ENCODE assay signal across 1 cellular context in genomic region chr2:218389333-218390150, GRCh38.
A peak's percentile ranks its signal among the peaks of the same experiment; 100 is the strongest.
TF ChIP-seq lines count a peak whose summit lies in the region.

No MANE protein-coding gene starts in this region.

TF ChIP-seq in HepG2, 621 proteins besides CTCF, POLR2A, EP300 and RAD21 (continued from another document and continues in another):
- TF ChIP-seq, protein P1, sequence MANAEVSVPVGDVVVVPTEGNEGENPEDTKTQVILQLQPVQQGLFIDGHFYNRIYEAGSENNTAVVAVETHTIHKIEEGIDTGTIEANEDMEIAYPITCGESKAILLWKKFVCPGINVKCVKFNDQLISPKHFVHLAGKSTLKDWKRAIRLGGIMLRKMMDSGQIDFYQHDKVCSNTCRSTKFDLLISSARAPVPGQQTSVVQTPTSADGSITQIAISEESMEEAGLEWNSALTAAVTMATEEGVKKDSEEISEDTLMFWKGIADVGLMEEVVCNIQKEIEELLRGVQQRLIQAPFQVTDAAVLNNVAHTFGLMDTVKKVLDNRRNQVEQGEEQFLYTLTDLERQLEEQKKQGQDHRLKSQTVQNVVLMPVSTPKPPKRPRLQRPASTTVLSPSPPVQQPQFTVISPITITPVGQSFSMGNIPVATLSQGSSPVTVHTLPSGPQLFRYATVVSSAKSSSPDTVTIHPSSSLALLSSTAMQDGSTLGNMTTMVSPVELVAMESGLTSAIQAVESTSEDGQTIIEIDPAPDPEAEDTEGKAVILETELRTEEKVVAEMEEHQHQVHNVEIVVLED (CRISPR knock-in tag; IDR thresholded peaks at IDR 0.05; ENCODE audit: borderline replicate concordance) = peak; percentile 31; the same call in 1 of the 2 replicates
- TF ChIP-seq BCL6 (CRISPR knock-in tag; IDR thresholded peaks at IDR 0.05) = no peak
- peak; percentile 92 for TF ChIP-seq ZNF816 (CRISPR knock-in tag; IDR thresholded peaks at IDR 0.05; ENCODE audit: borderline replicate concordance)
- TF ChIP-seq ZNF33A (CRISPR knock-in tag; IDR thresholded peaks at IDR 0.05; ENCODE audit: borderline replicate concordance) = 0 out of 2 replicates have a peak, but pooled peaks have one; percentile 58
- TF ChIP-seq, protein P2, sequence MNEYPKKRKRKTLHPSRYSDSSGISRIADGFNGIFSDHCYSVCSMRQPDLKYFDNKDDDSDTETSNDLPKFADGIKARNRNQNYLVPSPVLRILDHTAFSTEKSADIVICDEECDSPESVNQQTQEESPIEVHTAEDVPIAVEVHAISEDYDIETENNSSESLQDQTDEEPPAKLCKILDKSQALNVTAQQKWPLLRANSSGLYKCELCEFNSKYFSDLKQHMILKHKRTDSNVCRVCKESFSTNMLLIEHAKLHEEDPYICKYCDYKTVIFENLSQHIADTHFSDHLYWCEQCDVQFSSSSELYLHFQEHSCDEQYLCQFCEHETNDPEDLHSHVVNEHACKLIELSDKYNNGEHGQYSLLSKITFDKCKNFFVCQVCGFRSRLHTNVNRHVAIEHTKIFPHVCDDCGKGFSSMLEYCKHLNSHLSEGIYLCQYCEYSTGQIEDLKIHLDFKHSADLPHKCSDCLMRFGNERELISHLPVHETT (CRISPR knock-in tag; conservative IDR thresholded peaks at IDR 0.05) = 0 out of 2 replicates have a peak, but pooled peaks have one; percentile 39
- TF ChIP-seq FIP1L1 (IDR thresholded peaks at IDR 0.05; ENCODE audit: borderline replicate concordance, insufficient read depth, low read depth, low read length) = no peak
- no peak for TF ChIP-seq FOXJ3 (CRISPR knock-in tag; IDR thresholded peaks at IDR 0.05; ENCODE audit: borderline replicate concordance)
- TF ChIP-seq ZNF598 (CRISPR knock-in tag; IDR thresholded peaks at IDR 0.05; ENCODE audit: borderline replicate concordance) = peak; percentile 72; the same call in 1 of the 2 replicates
- no peak for TF ChIP-seq ZBTB40 (IDR thresholded peaks at IDR 0.05)
- 0 out of 2 replicates have a peak, but pooled peaks have one; percentile 21 for TF ChIP-seq ZBTB40 (CRISPR knock-in tag; IDR thresholded peaks at IDR 0.05)
- TF ChIP-seq ISL2 (CRISPR knock-in tag; IDR thresholded peaks at IDR 0.05) = no peak
- no peak for TF ChIP-seq MED13 (CRISPR knock-in tag; IDR thresholded peaks at IDR 0.05)
- no peak for TF ChIP-seq SATB2 (CRISPR knock-in tag; IDR thresholded peaks at IDR 0.05)
- no peak for TF ChIP-seq ATF1 (CRISPR knock-in tag; IDR thresholded peaks at IDR 0.05)
- TF ChIP-seq EEA1 (CRISPR knock-in tag; IDR thresholded peaks at IDR 0.05; ENCODE audit: borderline replicate concordance) = no peak
- TF ChIP-seq, protein P3, sequence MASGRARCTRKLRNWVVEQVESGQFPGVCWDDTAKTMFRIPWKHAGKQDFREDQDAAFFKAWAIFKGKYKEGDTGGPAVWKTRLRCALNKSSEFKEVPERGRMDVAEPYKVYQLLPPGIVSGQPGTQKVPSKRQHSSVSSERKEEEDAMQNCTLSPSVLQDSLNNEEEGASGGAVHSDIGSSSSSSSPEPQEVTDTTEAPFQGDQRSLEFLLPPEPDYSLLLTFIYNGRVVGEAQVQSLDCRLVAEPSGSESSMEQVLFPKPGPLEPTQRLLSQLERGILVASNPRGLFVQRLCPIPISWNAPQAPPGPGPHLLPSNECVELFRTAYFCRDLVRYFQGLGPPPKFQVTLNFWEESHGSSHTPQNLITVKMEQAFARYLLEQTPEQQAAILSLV (CRISPR knock-in tag; IDR thresholded peaks at IDR 0.05; ENCODE audit: borderline replicate concordance) = peak; percentile 36; the same call in 1 of the 2 replicates
- TF ChIP-seq SRSF9 (IDR thresholded peaks at IDR 0.05; ENCODE audit: borderline replicate concordance, insufficient read depth, low read depth, low read length, poor library complexity, severe bottlenecking) = no peak
- TF ChIP-seq, protein P4, sequence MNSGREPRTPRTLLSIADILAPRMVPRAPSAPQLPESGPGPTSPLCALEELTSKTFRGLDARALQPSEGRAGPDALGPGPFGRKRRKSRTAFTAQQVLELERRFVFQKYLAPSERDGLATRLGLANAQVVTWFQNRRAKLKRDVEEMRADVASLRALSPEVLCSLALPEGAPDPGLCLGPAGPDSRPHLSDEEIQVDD (CRISPR knock-in tag; IDR thresholded peaks at IDR 0.05; ENCODE audit: borderline replicate concordance) = no peak
- TF ChIP-seq CEBPB (IDR thresholded peaks at IDR 0.05; ENCODE audit: borderline replicate concordance, low read depth, low read length) = peak; percentile 32; the same call in 1 of the 2 replicates
- no peak for TF ChIP-seq ATF5 (CRISPR knock-in tag; IDR thresholded peaks at IDR 0.05; ENCODE audit: low read depth)
- TF ChIP-seq ZNF761 (CRISPR knock-in tag; conservative IDR thresholded peaks at IDR 0.05) = no peak
- TF ChIP-seq FOXO1 (CRISPR knock-in tag; IDR thresholded peaks at IDR 0.05) = no peak; the same call in 1 of the 2 replicates
- no peak for TF ChIP-seq ZNF652 (CRISPR knock-in tag; IDR thresholded peaks at IDR 0.05; ENCODE audit: borderline replicate concordance, low read depth)
- TF ChIP-seq HINFP (CRISPR knock-in tag; IDR thresholded peaks at IDR 0.05; ENCODE audit: low read depth) = no peak
- no peak for TF ChIP-seq FOXC1 (CRISPR knock-in tag; IDR thresholded peaks at IDR 0.05; ENCODE audit: borderline replicate concordance)
- no peak for TF ChIP-seq STAT5B (CRISPR knock-in tag; IDR thresholded peaks at IDR 0.05)
- no peak; the same call in 1 of the 2 replicates for TF ChIP-seq DMAP1 (CRISPR knock-in tag; IDR thresholded peaks at IDR 0.05)
- no peak for TF ChIP-seq RFXANK (CRISPR knock-in tag; IDR thresholded peaks at IDR 0.05)
- no peak for TF ChIP-seq CC2D1A (CRISPR knock-in tag; IDR thresholded peaks at IDR 0.05)
- TF ChIP-seq CSRNP1 (CRISPR knock-in tag; IDR thresholded peaks at IDR 0.05) = no peak
- no peak for TF ChIP-seq ZNF260 (CRISPR knock-in tag; IDR thresholded peaks at IDR 0.05; ENCODE audit: borderline replicate concordance, low read depth)
- TF ChIP-seq, protein P5, sequence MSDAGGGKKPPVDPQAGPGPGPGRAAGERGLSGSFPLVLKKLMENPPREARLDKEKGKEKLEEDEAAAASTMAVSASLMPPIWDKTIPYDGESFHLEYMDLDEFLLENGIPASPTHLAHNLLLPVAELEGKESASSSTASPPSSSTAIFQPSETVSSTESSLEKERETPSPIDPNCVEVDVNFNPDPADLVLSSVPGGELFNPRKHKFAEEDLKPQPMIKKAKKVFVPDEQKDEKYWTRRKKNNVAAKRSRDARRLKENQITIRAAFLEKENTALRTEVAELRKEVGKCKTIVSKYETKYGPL (CRISPR knock-in tag; IDR thresholded peaks at IDR 0.05) = no peak
- TF ChIP-seq NR1H2 (CRISPR knock-in tag; IDR thresholded peaks at IDR 0.05; ENCODE audit: borderline replicate concordance, low read depth) = no peak
- TF ChIP-seq ZNF17 (CRISPR knock-in tag; IDR thresholded peaks at IDR 0.05) = no peak
- TF ChIP-seq ZNF512B (CRISPR knock-in tag; IDR thresholded peaks at IDR 0.05; ENCODE audit: borderline replicate concordance) = 0 out of 2 replicates have a peak, but pooled peaks have one; percentile 29
- no peak for TF ChIP-seq HES4 (CRISPR knock-in tag; IDR thresholded peaks at IDR 0.05; ENCODE audit: borderline replicate concordance)
- TF ChIP-seq ZNF792 (CRISPR knock-in tag; IDR thresholded peaks at IDR 0.05) = 0 out of 2 replicates have a peak, but pooled peaks have one; percentile 44
- TF ChIP-seq ZNF547 (CRISPR knock-in tag; IDR thresholded peaks at IDR 0.05) = no peak; the same call in 1 of the 2 replicates
- no peak for TF ChIP-seq ADNP (CRISPR knock-in tag; IDR thresholded peaks at IDR 0.05)
